ENCODE assay signal across 1 cellular context in genomic region chr7:44796034-44796503, GRCh38.
TF ChIP-seq lines count a peak whose summit lies in the region.

No MANE protein-coding gene starts in this region.

TF ChIP-seq in WTC11, 78 proteins besides CTCF, POLR2A, EP300 and RAD21 (continued from another document and continues in another):
- TF ChIP-seq ZNF425 (CRISPR knock-in tag; conservative IDR thresholded peaks at IDR 0.05) (no peak), TP53 (CRISPR knock-in tag; IDR thresholded peaks at IDR 0.05) (no peak), USF1 (CRISPR knock-in tag; IDR thresholded peaks at IDR 0.05) (peak; percentile 72; the same call in 1 of the 2 replicates), NFATC4 (CRISPR knock-in tag; IDR thresholded peaks at IDR 0.05) (peak; percentile 45; the same call in 1 of the 2 replicates), NFYB (CRISPR knock-in tag; conservative IDR thresholded peaks at IDR 0.05; ENCODE audit: low read depth) (no peak), ESRRA (CRISPR knock-in tag; IDR thresholded peaks at IDR 0.05; ENCODE audit: borderline replicate concordance) (peak; percentile 100), SMAD3 (CRISPR knock-in tag; IDR thresholded peaks at IDR 0.05; ENCODE audit: borderline replicate concordance) (no peak), PREB (CRISPR knock-in tag; IDR thresholded peaks at IDR 0.05; ENCODE audit: borderline replicate concordance) (no peak), ZNF317 (CRISPR knock-in tag; IDR thresholded peaks at IDR 0.05; ENCODE audit: borderline replicate concordance, low read depth) (peak; percentile 27; the same call in 1 of the 2 replicates), GTF2I (CRISPR knock-in tag; conservative IDR thresholded peaks at IDR 0.05) (peak; percentile 99), E2F4 (CRISPR knock-in tag; IDR thresholded peaks at IDR 0.05; ENCODE audit: borderline replicate concordance, low read depth) (no peak), ZNF138 (CRISPR knock-in tag; conservative IDR thresholded peaks at IDR 0.05) (no peak), SMAD4 (CRISPR knock-in tag; IDR thresholded peaks at IDR 0.05) (no peak), IRF1 (CRISPR knock-in tag; IDR thresholded peaks at IDR 0.05) (no peak; the same call in 1 of the 2 replicates), CBFB (CRISPR knock-in tag; IDR thresholded peaks at IDR 0.05; ENCODE audit: low read depth) (peak; percentile 91; the same call in 1 of the 2 replicates), ZNF671 (CRISPR knock-in tag; IDR thresholded peaks at IDR 0.05) (peak; percentile 83; the same call in 1 of the 2 replicates), ETV6 (CRISPR knock-in tag; IDR thresholded peaks at IDR 0.05) (no peak), GRHL2 (CRISPR knock-in tag; IDR thresholded peaks at IDR 0.05; ENCODE audit: insufficient replicate concordance, severe bottlenecking) (no peak), ZNF532 (CRISPR knock-in tag; IDR thresholded peaks at IDR 0.05; ENCODE audit: borderline replicate concordance) (no peak), NR3C1 (CRISPR knock-in tag; conservative IDR thresholded peaks at IDR 0.05; ENCODE audit: low read depth) (no peak), ERG (CRISPR knock-in tag; IDR thresholded peaks at IDR 0.05) (peak; percentile 89), FOXK1 (CRISPR knock-in tag; IDR thresholded peaks at IDR 0.05) (no peak; the same call in 1 of the 2 replicates), ZNF423 (CRISPR knock-in tag; IDR thresholded peaks at IDR 0.05) (no peak), CDX4 (CRISPR knock-in tag; IDR thresholded peaks at IDR 0.05; ENCODE audit: borderline replicate concordance) (no peak), PRRX2 (CRISPR knock-in tag; IDR thresholded peaks at IDR 0.05) (peak; percentile 73; the same call in 1 of the 2 replicates), ZSCAN18 (CRISPR knock-in tag; IDR thresholded peaks at IDR 0.05) (0 out of 2 replicates have a peak, but pooled peaks have one; percentile 61), CREB1 (CRISPR knock-in tag; IDR thresholded peaks at IDR 0.05) (0 out of 2 replicates have a peak, but pooled peaks have one; percentile 8), IRF2 (CRISPR knock-in tag; IDR thresholded peaks at IDR 0.05; ENCODE audit: borderline replicate concordance, low read depth) (no peak), OVOL2 (CRISPR knock-in tag; IDR thresholded peaks at IDR 0.05; ENCODE audit: borderline replicate concordance) (no peak), EMX1 (CRISPR knock-in tag; IDR thresholded peaks at IDR 0.05) (no peak), ZBTB21 (CRISPR knock-in tag; IDR thresholded peaks at IDR 0.05; ENCODE audit: borderline replicate concordance) (no peak; the same call in 1 of the 2 replicates), ZBTB43 (CRISPR knock-in tag; IDR thresholded peaks at IDR 0.05) (0 out of 2 replicates have a peak, but pooled peaks have one; percentile 27), E2F5 (CRISPR knock-in tag; IDR thresholded peaks at IDR 0.05) (no peak; the same call in 1 of the 2 replicates), MLX (CRISPR knock-in tag; IDR thresholded peaks at IDR 0.05) (no peak), ZNF263 (CRISPR knock-in tag; IDR thresholded peaks at IDR 0.05; ENCODE audit: low read depth) (no peak)
